ENCODE assay signal across 24 cellular contexts in the genomic region with DNA sequence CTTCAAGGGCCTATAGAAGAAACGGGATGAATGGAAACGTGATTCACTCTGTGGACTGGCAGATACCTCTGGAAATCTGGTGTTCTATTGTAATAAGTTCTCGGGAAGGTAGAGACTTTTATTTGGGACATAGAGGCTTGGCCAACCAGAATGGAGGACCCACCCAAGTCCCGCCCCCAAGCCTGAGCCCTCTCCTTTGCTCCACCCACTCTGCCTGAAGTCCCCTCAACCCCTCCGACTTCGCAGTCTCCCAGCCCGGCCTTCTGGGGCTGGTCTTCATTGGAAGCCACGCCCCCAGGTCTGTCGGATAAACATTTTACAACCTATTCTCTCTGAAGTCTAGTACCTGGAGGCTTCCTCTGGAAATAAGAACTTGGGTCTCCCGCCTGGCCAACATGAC.
"Had no signal": no experiment of that assay in that cellular context is flagged by ENCODE, and none has a peak within 500 bp of the region (broad histone marks: within the 10 kb centered on the region; RNA-seq: fewer than 3 reads in every experiment).

No MANE protein-coding gene starts in this region.

- H3K36me3 ChIP-seq: gastrocnemius medialis, thoracic aorta, transverse colon had no signal

- H3K27me3 Mint-ChIP-seq: naive thymus-derived CD4-positive, alpha-beta T cell; stimulated activated memory B cell treated with anti-CD40 and anti-IgM and Interleukin-4, amounts not matched to agents 10 μg/mL and 1 μg/mL and 100 μg/mL, for 72 hours; stimulated activated naive CD8-positive, alpha-beta T cell treated with anti-CD3 and anti-CD28 coated beads, Interleukin-15, amount 100 ng/mL, for 72 hours had no signal

- H3K9me3 Mint-ChIP-seq: nephron progenitor cell; stimulated activated memory B cell treated with anti-CD40 and anti-IgM and Interleukin-4, amounts not matched to agents 10 μg/mL and 1 μg/mL and 100 μg/mL, for 72 hours; stimulated activated naive CD8-positive, alpha-beta T cell treated with anti-CD3 and anti-CD28 coated beads, Interleukin-15, amount 100 ng/mL, for 72 hours had no signal

- ATAC-seq: gastrocnemius medialis; heart right ventricle; left colon; left ventricle myocardium superior; naive thymus-derived CD4-positive, alpha-beta T cell; sciatic nerve; stimulated activated memory B cell treated with anti-CD40 and anti-IgM and Interleukin-4, amounts not matched to agents 10 μg/mL and 1 μg/mL and 100 μg/mL, for 72 hours; stimulated activated naive CD8-positive, alpha-beta T cell treated with anti-CD3 and anti-CD28 coated beads, Interleukin-15, amount 100 ng/mL, for 72 hours had no signal

- H3K4me3 Mint-ChIP-seq: naive thymus-derived CD4-positive, alpha-beta T cell; nephron progenitor cell; stimulated activated memory B cell treated with anti-CD40 and anti-IgM and Interleukin-4, amounts not matched to agents 10 μg/mL and 1 μg/mL and 100 μg/mL, for 72 hours; stimulated activated naive CD8-positive, alpha-beta T cell treated with anti-CD3 and anti-CD28 coated beads, Interleukin-15, amount 100 ng/mL, for 72 hours had no signal

- H3K4me1 Mint-ChIP-seq: nephron progenitor cell; stimulated activated memory B cell treated with anti-CD40 and anti-IgM and Interleukin-4, amounts not matched to agents 10 μg/mL and 1 μg/mL and 100 μg/mL, for 72 hours; stimulated activated naive CD8-positive, alpha-beta T cell treated with anti-CD3 and anti-CD28 coated beads, Interleukin-15, amount 100 ng/mL, for 72 hours had no signal

- H3K27ac Mint-ChIP-seq: nephron progenitor cell; stimulated activated memory B cell treated with anti-CD40 and anti-IgM and Interleukin-4, amounts not matched to agents 10 μg/mL and 1 μg/mL and 100 μg/mL, for 72 hours; stimulated activated naive CD8-positive, alpha-beta T cell treated with anti-CD3 and anti-CD28 coated beads, Interleukin-15, amount 100 ng/mL, for 72 hours had no signal

- DNase-seq: cortex of kidney; dorsolateral prefrontal cortex; effector CD8-positive, alpha-beta T cell; gastrocnemius medialis; heart right ventricle; hypothalamus; kidney; left colon; left ventricle myocardium superior; mesenchymal stem cell; naive thymus-derived CD4-positive, alpha-beta T cell; nephron progenitor cell; spleen; stimulated activated CD4-positive, alpha-beta T cell treated with anti-CD3 and anti-CD28 coated beads, Interleukin-15, amount 100 ng/mL, for 24 hours; stimulated activated CD4-positive, alpha-beta T cell treated with anti-CD3 and anti-CD28 coated beads, Interleukin-1b, Interleukin-23, amount 100 ng/mL, for 48 hours; stimulated activated CD4-positive, alpha-beta T cell treated with anti-CD3 and anti-CD28 coated beads, Interleukin-4, amount 100 ng/mL, for 24 hours; stimulated activated naive CD8-positive, alpha-beta T cell treated with anti-CD3 and anti-CD28 coated beads, Interleukin-15, amount 100 ng/mL, for 72 hours; transverse colon had no signal

- H3K9me3 ChIP-seq: esophagus muscularis mucosa, gastrocnemius medialis, heart right ventricle, spleen, thoracic aorta, transverse colon had no signal

- H3K4me1 ChIP-seq: esophagus muscularis mucosa, gastrocnemius medialis, heart right ventricle, transverse colon had no signal

- H3K27ac ChIP-seq: dorsolateral prefrontal cortex, epithelial cell of prostate, esophagus muscularis mucosa, gastrocnemius medialis, heart right ventricle, spleen, thoracic aorta, transverse colon had no signal

- H3K27me3 ChIP-seq: dorsolateral prefrontal cortex, esophagus muscularis mucosa, gastrocnemius medialis, heart right ventricle, spleen, transverse colon had no signal

- H3K4me3 ChIP-seq: dorsolateral prefrontal cortex, esophagus muscularis mucosa, gastrocnemius medialis, heart right ventricle, lung, spleen, thoracic aorta, transverse colon had no signal
